ENCODE assay signal across 18 cellular contexts in genomic region chr6:143241110-143241509, GRCh38.
"Had no signal": no experiment of that assay in that cellular context is flagged by ENCODE, and none has a peak within 500 bp of the region (broad histone marks: within the 10 kb centered on the region; RNA-seq: fewer than 3 reads in every experiment).

No MANE protein-coding gene starts in this region.

- H3K4me3 ChIP-seq: lung, SJSA1, suprapubic skin, upper lobe of left lung had no signal

- ATAC-seq: activated naive CD4-positive, alpha-beta T cell treated with anti-CD3 and anti-CD28 coated beads, Interleukin-2, amount 50 U/mL, for 72 hours; esophagus mucosa had no signal

- DNase-seq: activated CD4-positive, alpha-beta memory T cell treated with anti-CD3 and anti-CD28 coated beads, Interleukin-2, amount 10 ng/mL, durations not matched to agents 7 days and 5 days; activated CD4-positive, alpha-beta T cell treated with anti-CD3 and anti-CD28 coated beads for 4 hours; activated CD8-positive, alpha-beta memory T cell treated with anti-CD3 and anti-CD28 coated beads, Interleukin-2, amount 50 U/mL, for 4 hours; activated gamma-delta T cell; activated T-cell treated with anti-CD3 and anti-CD28 coated beads, Interleukin-2, amount 50 U/mL, for 48 hours; head of caudate nucleus; midbrain; small intestine; stimulated activated CD4-positive, alpha-beta T cell treated with anti-CD3 and anti-CD28 coated beads, Interleukin-4, amount 100 ng/mL, for 4 hours; stimulated activated CD8-positive, alpha-beta memory T cell treated with anti-CD3 and anti-CD28 coated beads, Interleukin-4, amount 100 ng/mL, for 48 hours; stimulated activated naive CD4-positive, alpha-beta T cell treated with Interleukin-2 at 50 U/mL for 16 hours; T-helper 2 cell; upper lobe of left lung had no signal

- H3K4me1 ChIP-seq: SJSA1, suprapubic skin, upper lobe of left lung had no signal

- H3K27me3 ChIP-seq: SJSA1, suprapubic skin, upper lobe of left lung had no signal

- H3K9me3 ChIP-seq: SJSA1, suprapubic skin, upper lobe of left lung had no signal

- H3K36me3 ChIP-seq: SJSA1, suprapubic skin, upper lobe of left lung had no signal

- H3K27ac ChIP-seq: SJSA1, suprapubic skin, upper lobe of left lung had no signal
